In genomic region chr14:85528080-85528881, GRCh38 we compare ENCODE assay signal across 8 cellular contexts. TPM values are rescaled to one million over a fixed set of nuclear protein-coding genes. Genes with fewer than 3 reads are reported as not detected.
DNase-seq lines count a peak whose midpoint lies in the region; ATAC-seq, FAIRE-seq and TF ChIP-seq lines count a peak whose summit lies in the region.

No MANE protein-coding gene starts in this region.

- peaks cover 15% of the 10 kb centered on the region for H3K4me1 Mint-ChIP-seq in activated CD8-positive, alpha-beta T cell treated with anti-CD3 and anti-CD28 coated beads for 36 hours (ENCODE audit: low read depth)
- H3K4me1 Mint-ChIP-seq in CD4-positive, alpha-beta T cell (ENCODE audit: low read depth): peaks cover 6% of the 10 kb centered on the region

- no peaks in the 10 kb centered on the region for H3K9me3 ChIP-seq in SK-N-SH
- H3K9me3 ChIP-seq in pancreas: no peaks in the 10 kb centered on the region
- no peaks in the 10 kb centered on the region for H3K9me3 ChIP-seq in CD4-positive, alpha-beta T cell (ENCODE audit: control insufficient read depth, low read length)

- H3K36me3 Mint-ChIP-seq in activated CD8-positive, alpha-beta T cell treated with anti-CD3 and anti-CD28 coated beads for 36 hours (ENCODE audit: low read depth): no peaks in the 10 kb centered on the region
- H3K36me3 Mint-ChIP-seq in CD4-positive, alpha-beta T cell (ENCODE audit: low read depth): no peaks in the 10 kb centered on the region

- no peaks in the 10 kb centered on the region for H3K36me3 ChIP-seq in SK-N-SH (replicated peaks in 1 of 2; ENCODE audit: control insufficient read depth in 1 of 2, insufficient read depth in 2 of 2, low read length in 1 of 2)
- no peaks in the 10 kb centered on the region for H3K36me3 ChIP-seq in pancreas

- H4K20me1 ChIP-seq in SK-N-SH (ENCODE audit: insufficient read depth): no peaks in the 10 kb centered on the region

- no peak overlapping the region for H3K27ac Mint-ChIP-seq in activated CD8-positive, alpha-beta T cell treated with anti-CD3 and anti-CD28 coated beads for 36 hours
- no peak overlapping the region for H3K27ac Mint-ChIP-seq in CD4-positive, alpha-beta T cell

- peak in 1 of 2 experiments; percentile 11; a peak in 1 of 4 replicates for TF ChIP-seq EP300 in SK-N-SH (IDR thresholded peaks at IDR 0.05; ENCODE audit: borderline replicate concordance in 1 of 2, low read depth in 1 of 2, low read length in 1 of 2)

- peaks cover 37% of the 10 kb centered on the region for H3F3A ChIP-seq in SK-N-SH (replicated peaks; ENCODE audit: insufficient read depth)

- peak overlapping the region; percentile 66 to 86; a peak in 3 of 4 replicates for H3K4me3 ChIP-seq in SK-N-SH (ENCODE audit: low read depth in 2 of 2, low read length in 1 of 2)
- H3K4me3 ChIP-seq in pancreas: peak overlapping the region; percentile 61 to 82 (median 68)

- H3K9ac ChIP-seq in SK-N-SH: peak overlapping the region; percentile 79; the same call in 1 of the 2 replicates

- no peaks in the 10 kb centered on the region for H3K9me2 ChIP-seq in SK-N-SH

- POLR2A ChIA-PET in SK-N-SH (lab: Yijun Ruan, JAX): no interaction called here
- POLR2A ChIA-PET in activated CD8-positive, alpha-beta T cell treated with anti-CD3 and anti-CD28 coated beads for 36 hours (lab: Charles Lee): no interaction called here
- POLR2A ChIA-PET in CD4-positive, alpha-beta T cell (lab: Charles Lee): no interaction called here

- H3K4me3 Mint-ChIP-seq in activated CD8-positive, alpha-beta T cell treated with anti-CD3 and anti-CD28 coated beads for 36 hours: no peak overlapping the region
- H3K4me3 Mint-ChIP-seq in CD4-positive, alpha-beta T cell: no peak overlapping the region

- H2AFZ ChIP-seq in SK-N-SH (ENCODE audit: low read depth): peak overlapping the region; percentile 89

- peak overlapping the region; percentile 81 to 86; a peak in 3 of 4 replicates for H3K27ac ChIP-seq in SK-N-SH (ENCODE audit: low read depth in 2 of 2, low read length in 1 of 2)
- H3K27ac ChIP-seq in pancreas: peak overlapping the region in 3 of 4 donors; percentile 45 to 96 (median 91)
- no peak overlapping the region for H3K27ac ChIP-seq in CD4-positive, alpha-beta T cell (ENCODE audit: low read depth, low read length)

- peak; percentile 68 for TF ChIP-seq RAD21 in SK-N-SH (IDR thresholded peaks at IDR 0.05; ENCODE audit: low read length)

- peak; percentile 83 for TF ChIP-seq CTCF in SK-N-SH (IDR thresholded peaks at IDR 0.05)
- peak in 2 of 4 donors; percentile 25 to 33 for TF ChIP-seq CTCF in pancreas (IDR thresholded peaks at IDR 0.05)
- no peak for TF ChIP-seq CTCF in activated CD8-positive, alpha-beta T cell treated with anti-CD3 and anti-CD28 coated beads for 36 hours (IDR thresholded peaks at IDR 0.05)
- TF ChIP-seq CTCF in CD4-positive, alpha-beta T cell (IDR thresholded peaks at IDR 0.05): no peak

- peak overlapping the region; percentile 96 for H3K4me2 ChIP-seq in SK-N-SH

- peak; percentile 41 to 62 (median 56) for ATAC-seq in pancreas
- no peak for ATAC-seq in GM19467 (IDR thresholded peaks at IDR 0.05; ENCODE audit: unreplicated experiment)
- ATAC-seq in HG03457 (IDR thresholded peaks at IDR 0.05; ENCODE audit: unreplicated experiment): no peak
- no peak for ATAC-seq in activated CD8-positive, alpha-beta T cell treated with anti-CD3 and anti-CD28 coated beads for 36 hours
- ATAC-seq in CD4-positive, alpha-beta T cell (ENCODE audit: poor library complexity): no peak

- intact Hi-C loops in pancreas (cut with DNase I): no loop called here
- intact Hi-C loops in activated CD8-positive, alpha-beta T cell treated with anti-CD3 and anti-CD28 coated beads for 36 hours (cut with micrococcal nuclease): no loop called here
- intact Hi-C loops in CD4-positive, alpha-beta T cell (cut with DNase I, micrococcal nuclease): no loop called here

- CTCF ChIA-PET in SK-N-SH (lab: Yijun Ruan, JAX): interaction anchor here (1.1 to 1.3 kb wide), 2 partner anchors 9 to 10 kb away, joined by 3 read pairs; no protein-coding TSS in a partner anchor
- CTCF ChIA-PET in activated CD8-positive, alpha-beta T cell treated with anti-CD3 and anti-CD28 coated beads for 36 hours (lab: Charles Lee): no interaction called here
- CTCF ChIA-PET in CD4-positive, alpha-beta T cell (lab: Charles Lee): no interaction called here

- no peak for FAIRE-seq in pancreas (lab: Jason Lieb, UNC)

- H3K79me2 ChIP-seq in SK-N-SH (ENCODE audit: insufficient read depth): peaks cover 30% of the 10 kb centered on the region; the same call in 1 of the 2 replicates

- H3K27me3 Mint-ChIP-seq in activated CD8-positive, alpha-beta T cell treated with anti-CD3 and anti-CD28 coated beads for 36 hours: peaks cover 60% of the 10 kb centered on the region
- peaks cover 68% of the 10 kb centered on the region for H3K27me3 Mint-ChIP-seq in CD4-positive, alpha-beta T cell

- H3K27me3 ChIP-seq in SK-N-SH (ENCODE audit: insufficient read depth) (no peaks in the 10 kb centered on the region), pancreas (no peaks in the 10 kb centered on the region)
- H3K27me3 ChIP-seq in CD4-positive, alpha-beta T cell (ENCODE audit: control insufficient read depth, insufficient read depth, low read length): peaks cover 41% of the 10 kb centered on the region

- DNase-seq in HS-5 (ENCODE audit: low read depth) (peak; percentile 69), SK-N-SH (no peak), glomerular visceral epithelial cell (ENCODE audit: extremely low spot score) (peak; percentile 83), pancreas (peak in 3 of 6 donors; percentile 42 to 66 (median 54))
- no peak for DNase-seq in activated CD8-positive, alpha-beta T cell treated with anti-CD3 and anti-CD28 coated beads for 36 hours
- no peak for DNase-seq in CD4-positive, alpha-beta T cell

- H3K4me1 ChIP-seq in SK-N-SH (ENCODE audit: control insufficient read depth in 1 of 2, insufficient read depth in 2 of 2, low read depth in 1 of 2, low read length in 1 of 2): peaks cover 0 to 10% of the 10 kb centered on the region in 2 experiments; a peak in 2 of 4 replicates
- H3K4me1 ChIP-seq in pancreas: peaks cover 0 to 22% (median 4%) of the 10 kb centered on the region in 3 donors

- 2% methylated on average over 7 of the region's 7 CpGs for WGBS in SK-N-SH (ENCODE audit: low lambda C conversion rate)
- 23 to 25% methylated on average over 7 of the region's 7 CpGs for WGBS in pancreas, 2 donors

- H3K9me3 Mint-ChIP-seq in activated CD8-positive, alpha-beta T cell treated with anti-CD3 and anti-CD28 coated beads for 36 hours: no peaks in the 10 kb centered on the region
- no peaks in the 10 kb centered on the region for H3K9me3 Mint-ChIP-seq in CD4-positive, alpha-beta T cell

TF ChIP-seq in SK-N-SH, 30 proteins besides CTCF, POLR2A, EP300 and RAD21 (continues in another document):
- no peak for TF ChIP-seq GATA2 (CRISPR knock-in tag; IDR thresholded peaks at IDR 0.05)
- no peak for TF ChIP-seq GABPA (IDR thresholded peaks at IDR 0.05; ENCODE audit: low read depth)
- TF ChIP-seq TCF12 (IDR thresholded peaks at IDR 0.05): 0 out of 2 replicates have a peak, but pooled peaks have one; percentile 32
- 0 out of 2 replicates have a peak, but pooled peaks have one; percentile 4 for TF ChIP-seq TEAD4 (IDR thresholded peaks at IDR 0.05; ENCODE audit: borderline replicate concordance, insufficient read depth)
- TF ChIP-seq USF1 (IDR thresholded peaks at IDR 0.05; ENCODE audit: borderline replicate concordance, low read depth): peak; percentile 13; the same call in 1 of the 2 replicates
- peak; percentile 58; the same call in 1 of the 2 replicates for TF ChIP-seq FOSL2 (IDR thresholded peaks at IDR 0.05; ENCODE audit: borderline replicate concordance, low read depth)
- TF ChIP-seq IRF3 (IDR thresholded peaks at IDR 0.05; ENCODE audit: low read depth, low read length): no peak
- TF ChIP-seq MEF2A (IDR thresholded peaks at IDR 0.05; ENCODE audit: borderline replicate concordance, low read depth): no peak
- no peak for TF ChIP-seq CHD2 (IDR thresholded peaks at IDR 0.05; ENCODE audit: low read length, partially characterized antibody)

RNA-seq across cellular contexts. Expression of gene FLRT2, which starts 1.7 kb away (rescaled TPM):
- polyA plus RNA-seq in SK-N-SH (2012; rRNA removed) (10.8 and 14.1 TPM in 2 replicates), pancreas (100 to 1,000 TPM; 119 to 125 TPM)
- 5.9 and 7.3 TPM in 2 replicates for polyA plus RNA-seq in SK-N-SH (2012; cell fraction: cytosol; rRNA removed)
- polyA plus RNA-seq in SK-N-SH (2012; cell fraction: nucleus; rRNA removed): 23.0 and 43.1 TPM in 2 replicates
- total RNA-seq in pancreas: 100 to 1,000 TPM in 3 of 6 donors, 10 to 100 TPM in 3; 62.8 to 229 (median 91.7) TPM
- not detected for total RNA-seq in activated CD8-positive, alpha-beta T cell treated with anti-CD3 and anti-CD28 coated beads for 36 hours
- total RNA-seq in CD4-positive, alpha-beta T cell: not detected

Comparison
In these comparisons a context has a peak if more than half of its experiments do, and no peak if none do; other contexts are left out.
1. DNase-seq: peak in HS-5 (single experiment) and glomerular visceral epithelial cell (single experiment); none in SK-N-SH (single experiment), activated CD8-positive, alpha-beta T cell treated with anti-CD3 and anti-CD28 coated beads for 36 hours (single experiment) and CD4-positive, alpha-beta T cell (0 of 10).
2. ATAC-seq: peak in pancreas (4 of 4); none in GM19467 (single experiment), HG03457 (single experiment), activated CD8-positive, alpha-beta T cell treated with anti-CD3 and anti-CD28 coated beads for 36 hours (single experiment) and CD4-positive, alpha-beta T cell (single experiment).
3. RNA of gene FLRT2, which starts 1.7 kb away (total RNA-seq): 62.8 to 229 TPM in pancreas; not detected in activated CD8-positive, alpha-beta T cell treated with anti-CD3 and anti-CD28 coated beads for 36 hours and not detected in CD4-positive, alpha-beta T cell; every median in the first group is over 10 times any median in the second.